ENCODE assay signal across 7 cellular contexts in genomic region chr19:11377237-11377636, GRCh38. TPM values are rescaled to one million over a fixed set of nuclear protein-coding genes. Genes with fewer than 3 reads are reported as not detected.
A peak's percentile ranks its signal among the peaks of the same experiment; 100 is the strongest.
DNase-seq lines count a peak whose midpoint lies in the region; ATAC-seq, FAIRE-seq and TF ChIP-seq lines count a peak whose summit lies in the region.

No MANE protein-coding gene starts in this region.

- peaks cover 2 to 12% (median 4%) of the 10 kb centered on the region in 5 donors for H3K27me3 Mint-ChIP-seq in naive thymus-derived CD8-positive, alpha-beta T cell

- intact Hi-C loops in GM12878 (cut with micrococcal nuclease; ENCODE audit: unreplicated experiment) = no loop called here

- H3K4me1 ChIP-seq in GM12878 (ENCODE audit: control insufficient read depth, insufficient read depth, low read length) = peaks cover 28% of the 10 kb centered on the region

- H3K4me3 Mint-ChIP-seq in naive thymus-derived CD8-positive, alpha-beta T cell = peak overlapping the region in 8 of 10 donors; percentile 35 to 68 (median 50)

- DNase-seq in ELR (ENCODE audit: low read depth) = peak; percentile 88
- DNase-seq in NCI-H446 treated with DMSO at 0.1 percent for 48 hours (lab: John Stamatoyannopoulos, UW) = peak; percentile 12
- no peak for DNase-seq in GM12878 (ENCODE audit: low read depth, low spot score)
- DNase-seq in naive thymus-derived CD8-positive, alpha-beta T cell = no peak
- no peak for DNase-seq in activated gamma-delta T cell (lab: John Stamatoyannopoulos, UW)
- DNase-seq in ecto neural progenitor cell (ENCODE audit: low spot score) = no peak
- DNase-seq in NCI-H2171 (lab: John Stamatoyannopoulos, UW) = no peak

- SMC1A ChIA-PET in GM12878 (lab: Charles Lee; ENCODE audit: uncharacterized antibody, unreplicated experiment) = interaction anchor here (0.6 to 6.1 kb wide), 13 partner anchors 9 to 211 kb away, joined by 3 to 40 read pairs (median 4); partner anchors contain the start of genes ANGPTL8, CCDC159, TMEM205 and TSPAN16

- H3K36me3 ChIP-seq in GM12878 (ENCODE audit: control insufficient read depth in 2 of 2, insufficient read depth in 2 of 2, low read length in 1 of 2) = no peaks in the 10 kb centered on the region

- no peak for TF ChIP-seq CTCF in GM12878 (IDR thresholded peaks at IDR 0.05 in 2 of 3, conservative IDR thresholded peaks at IDR 0.05 in 1 of 3; ENCODE audit: control insufficient read depth in 2 of 3, extremely low read depth in 1 of 3, insufficient read depth in 1 of 3, low read depth in 3 of 3, low read length in 3 of 3)

- H3K27ac Mint-ChIP-seq in naive thymus-derived CD8-positive, alpha-beta T cell = peak overlapping the region in 8 of 10 donors; percentile 21 to 87 (median 66)

- no peaks in the 10 kb centered on the region for H3K27me3 ChIP-seq in GM12878 (replicated peaks in 1 of 2; ENCODE audit: control insufficient read depth in 2 of 2, insufficient read depth in 2 of 2, low read length in 1 of 2)

- H2AFZ ChIP-seq in GM12878 (ENCODE audit: control insufficient read depth, low read depth, low read length) = peak overlapping the region; percentile 82

- FAIRE-seq in GM12878 (lab: Jason Lieb, UNC) = no peak

- BruUV-seq in GM12878 (replicated peaks; lab: Mats Ljungman, UMichigan) = no TSS peak

- TF ChIP-seq EP300 in GM12878 (IDR thresholded peaks at IDR 0.05; ENCODE audit: borderline replicate concordance in 1 of 2, control insufficient read depth in 1 of 2, low read depth in 2 of 2, low read length in 2 of 2) = no peak

- no peak for ATAC-seq in GM12878
- no peak for ATAC-seq in naive thymus-derived CD8-positive, alpha-beta T cell

- peaks cover 3 to 4% (median 4%) of the 10 kb centered on the region in 3 donors for H3K36me3 Mint-ChIP-seq in naive thymus-derived CD8-positive, alpha-beta T cell

- peaks cover 10% of the 10 kb centered on the region for H3K79me2 ChIP-seq in GM12878 (ENCODE audit: control insufficient read depth, insufficient read depth, low read length)

- no peaks in the 10 kb centered on the region for H4K20me1 ChIP-seq in GM12878 (ENCODE audit: control insufficient read depth, insufficient read depth)

- no peak for TF ChIP-seq RAD21 in GM12878 (IDR thresholded peaks at IDR 0.05; ENCODE audit: insufficient read depth, low read depth, low read length)

- TF ChIP-seq POLR2A in GM12878 (IDR thresholded peaks at IDR 0.05; ENCODE audit: low read depth, low read length) = no peak

- peak overlapping the region; percentile 63 for H3K27ac ChIP-seq in GM12878 (ENCODE audit: control insufficient read depth, insufficient read depth)

- H3K9ac ChIP-seq in GM12878 (ENCODE audit: control insufficient read depth, insufficient read depth, low read length) = no peak overlapping the region

- H3K9me3 ChIP-seq in GM12878 (replicated peaks; ENCODE audit: control insufficient read depth, insufficient read depth, low read length) = no peaks in the 10 kb centered on the region

- CTCF ChIA-PET in GM12878 (lab: Yijun Ruan, JAX) = interaction anchor here (0.5 to 5.6 kb wide), 26 partner anchors 13 to 956 kb away, joined by 3 to 62 read pairs (median 4); partner anchors contain the start of genes CCDC159, ODAD3, PRKCSH and RAB3D

- RAD21 ChIA-PET in GM12878 (lab: Charles Lee; ENCODE audit: unreplicated experiment) = interaction anchor here (0.7 to 5.2 kb wide), 19 partner anchors 9 to 1346 kb away, joined by 3 to 36 read pairs (median 3); partner anchors contain the start of genes CCDC159, ECSIT, ELOF1 and TMEM205

- POLR2A ChIA-PET in GM12878 (lab: Charles Lee) = interaction anchor here (0.5 to 4.8 kb wide), 9 partner anchors 9 to 181 kb away, joined by 3 to 48 read pairs (median 3); partner anchors contain the start of genes CCDC159, ELOF1, ODAD3 and RAB3D
- POLR2A ChIA-PET in naive thymus-derived CD8-positive, alpha-beta T cell (lab: Charles Lee) = interaction anchor here (1.1 to 3.6 kb wide), 3 partner anchors 10 to 43 kb away, joined by 4 to 40 read pairs (median 5); partner anchors contain the start of genes CCDC159 and TMEM205

- in situ Hi-C loops in GM12878 (cut with MboI) = no loop called here

- H3K9me3 Mint-ChIP-seq in naive thymus-derived CD8-positive, alpha-beta T cell = no peaks in the 10 kb centered on the region

- peak overlapping the region; percentile 97 for H3K4me2 ChIP-seq in GM12878 (ENCODE audit: control insufficient read depth, insufficient read depth)

- no peak overlapping the region for H3K4me3 ChIP-seq in GM12878

- H3K4me1 Mint-ChIP-seq in naive thymus-derived CD8-positive, alpha-beta T cell = peaks cover 27 to 49% (median 46%) of the 10 kb centered on the region in 4 donors

RNA-seq across cellular contexts. Expression of gene SWSAP1, which starts 2.8 kb away (rescaled TPM):
- total RNA-seq in GM12878 (2013; cell fraction: nucleolus; rRNA removed) = 4.9 and 5.2 TPM in 2 replicates
- 2.8 and 3.1 TPM in 2 replicates for total RNA-seq in GM12878 (2014; rRNA removed)
- total RNA-seq in GM12878 (2014; rRNA removed; fragmentation: Illumina TruSeq; extraction: Trizol) = 1.5 and 2.1 TPM in 2 replicates
- total RNA-seq in GM12878 (2021) = 2.6 and 3.0 TPM in 2 replicates
- polyA plus RNA-seq in GM12878 (2011; ENCODE audit: low read depth) = 0.60 TPM
- polyA plus RNA-seq in GM12878 (2011; rRNA removed) = 1.2 and 2.3 TPM in 2 replicates
- 2.6 and 3.6 TPM in 2 replicates for polyA plus RNA-seq in GM12878 (2011; cell fraction: cytosol; rRNA removed)
- polyA plus RNA-seq in GM12878 (2011; cell fraction: nucleus; rRNA removed) = 3.8 and 3.9 TPM in 2 replicates
- 1.5 and 2.2 TPM in 2 replicates for polyA plus RNA-seq in GM12878 (2012)
- polyA plus RNA-seq in GM12878 (2014; fragmentation: Illumina TruSeq; extraction: Trizol) = 0.35 and 1.6 TPM in 2 replicates
- 1 to 10 TPM in 1 of 2 experiments, under 1 TPM in 1; 0.18 to 1.0 TPM for polyA plus RNA-seq in GM12878 (2014; fragmentation: Nextera tagmentation; extraction: Ambion mirVana)
- 3.7 and 4.7 TPM in 2 replicates for polyA plus RNA-seq in GM12878 (2014; rRNA removed)
- 1 to 10 TPM; 5.3 to 6.5 TPM for polyA plus RNA-seq in GM12878 (2016; fragmentation: Nextera tagmentation; extraction: Ambion mirVana)
- 2.2 and 4.5 TPM in 2 replicates for polyA minus RNA-seq in GM12878 (2011; rRNA and poly(A)+ RNA removed)
- 1.3 and 1.5 TPM in 2 replicates for polyA minus RNA-seq in GM12878 (2011; cell fraction: cytosol; rRNA and poly(A)+ RNA removed)
- polyA minus RNA-seq in GM12878 (2011; cell fraction: nucleus; rRNA and poly(A)+ RNA removed) = 2.9 and 5.1 TPM in 2 replicates
- 1 to 10 TPM; 5.6 to 5.7 TPM for total RNA-seq in naive thymus-derived CD8-positive, alpha-beta T cell
- polyA plus RNA-seq in naive thymus-derived CD8-positive, alpha-beta T cell = 1 to 10 TPM; 4.3 to 5.8 (median 4.7) TPM

RNA-seq across cellular contexts. Expression of gene EPOR, which starts 6.9 kb away (rescaled TPM):
- 8.5 and 12.7 TPM in 2 replicates for total RNA-seq in GM12878 (2013; cell fraction: nucleolus; rRNA removed)
- total RNA-seq in GM12878 (2014; rRNA removed) = 3.0 and 3.8 TPM in 2 replicates
- total RNA-seq in GM12878 (2014; rRNA removed; fragmentation: Illumina TruSeq; extraction: Trizol) = 1.2 and 1.4 TPM in 2 replicates
- total RNA-seq in GM12878 (2021) = 2.9 and 3.3 TPM in 2 replicates
- 1.2 TPM for polyA plus RNA-seq in GM12878 (2011; ENCODE audit: low read depth)
- 1.8 and 2.8 TPM in 2 replicates for polyA plus RNA-seq in GM12878 (2011; rRNA removed)
- 4.7 and 4.8 TPM in 2 replicates for polyA plus RNA-seq in GM12878 (2011; cell fraction: cytosol; rRNA removed)
- 6.8 and 7.8 TPM in 2 replicates for polyA plus RNA-seq in GM12878 (2011; cell fraction: nucleus; rRNA removed)
- polyA plus RNA-seq in GM12878 (2012) = 2.4 and 3.6 TPM in 2 replicates
- 0.65 and 1.4 TPM in 2 replicates for polyA plus RNA-seq in GM12878 (2014; fragmentation: Illumina TruSeq; extraction: Trizol)
- polyA plus RNA-seq in GM12878 (2014; fragmentation: Nextera tagmentation; extraction: Ambion mirVana) = under 1 TPM; 0.66 to 0.74 TPM
- polyA plus RNA-seq in GM12878 (2014; rRNA removed) = 4.4 and 6.0 TPM in 2 replicates
- 10 to 100 TPM in 1 of 2 experiments, 1 to 10 TPM in 1; 6.7 to 10.1 TPM for polyA plus RNA-seq in GM12878 (2016; fragmentation: Nextera tagmentation; extraction: Ambion mirVana)
- 1.7 and 4.5 TPM in 2 replicates for polyA minus RNA-seq in GM12878 (2011; rRNA and poly(A)+ RNA removed)
- 2.3 and 2.5 TPM in 2 replicates for polyA minus RNA-seq in GM12878 (2011; cell fraction: cytosol; rRNA and poly(A)+ RNA removed)
- 6.0 and 6.7 TPM in 2 replicates for polyA minus RNA-seq in GM12878 (2011; cell fraction: nucleus; rRNA and poly(A)+ RNA removed)
- total RNA-seq in naive thymus-derived CD8-positive, alpha-beta T cell = 1 to 10 TPM; 5.1 to 6.2 TPM
- polyA plus RNA-seq in naive thymus-derived CD8-positive, alpha-beta T cell = 1 to 10 TPM; 5.1 to 6.9 (median 5.9) TPM

RNA-seq across cellular contexts. Expression of gene PLPPR2, which starts 22.0 kb away (rescaled TPM):
- total RNA-seq in GM12878 (2013; cell fraction: nucleolus; rRNA removed) = 2.3 and 4.2 TPM in 2 replicates
- total RNA-seq in GM12878 (2014; rRNA removed) = 0.76 and 0.85 TPM in 2 replicates
- total RNA-seq in GM12878 (2014; rRNA removed; fragmentation: Illumina TruSeq; extraction: Trizol) = 0.23 and 0.31 TPM in 2 replicates
- 1.7 and 2.5 TPM in 2 replicates for total RNA-seq in GM12878 (2021)
- polyA plus RNA-seq in GM12878 (2011; ENCODE audit: low read depth) = 1.2 TPM
- 0.22 and 0.27 TPM in 2 replicates for polyA plus RNA-seq in GM12878 (2011; rRNA removed)
- polyA plus RNA-seq in GM12878 (2011; cell fraction: cytosol; rRNA removed) = 0.46 and 0.69 TPM in 2 replicates
- polyA plus RNA-seq in GM12878 (2011; cell fraction: nucleus; rRNA removed) = 7.7 and 8.9 TPM in 2 replicates
- 3.9 and 5.1 TPM in 2 replicates for polyA plus RNA-seq in GM12878 (2012)
- 0.43 and 0.56 TPM in 2 replicates for polyA plus RNA-seq in GM12878 (2014; fragmentation: Illumina TruSeq; extraction: Trizol)
- polyA plus RNA-seq in GM12878 (2014; fragmentation: Nextera tagmentation; extraction: Ambion mirVana) = under 1 TPM; 0.09 to 0.21 TPM
- polyA plus RNA-seq in GM12878 (2014; rRNA removed) = 1.8 and 2.8 TPM in 2 replicates
- 1 to 10 TPM; 1.5 to 2.1 TPM for polyA plus RNA-seq in GM12878 (2016; fragmentation: Nextera tagmentation; extraction: Ambion mirVana)
- polyA minus RNA-seq in GM12878 (2011; rRNA and poly(A)+ RNA removed) = 0.51 TPM in 1 of 2 replicates, not detected in the other
- 1.1 and 2.7 TPM in 2 replicates for polyA minus RNA-seq in GM12878 (2011; cell fraction: cytosol; rRNA and poly(A)+ RNA removed)
- 0.85 and 2.9 TPM in 2 replicates for polyA minus RNA-seq in GM12878 (2011; cell fraction: nucleus; rRNA and poly(A)+ RNA removed)
- 1 to 10 TPM; 8.4 to 8.7 TPM for total RNA-seq in naive thymus-derived CD8-positive, alpha-beta T cell
- polyA plus RNA-seq in naive thymus-derived CD8-positive, alpha-beta T cell = under 1 TPM; 0.22 to 0.33 (median 0.30) TPM

RNA-seq across cellular contexts. Expression of gene CCDC159, which starts 30.9 kb away (rescaled TPM):
- 22.3 and 22.4 TPM in 2 replicates for total RNA-seq in GM12878 (2013; cell fraction: nucleolus; rRNA removed)
- 6.9 and 7.5 TPM in 2 replicates for total RNA-seq in GM12878 (2014; rRNA removed)
- total RNA-seq in GM12878 (2014; rRNA removed; fragmentation: Illumina TruSeq; extraction: Trizol) = 8.0 and 9.3 TPM in 2 replicates
- 9.1 and 10.4 TPM in 2 replicates for total RNA-seq in GM12878 (2021)
- polyA plus RNA-seq in GM12878 (2011; ENCODE audit: low read depth) = 19.2 TPM
- 6.6 and 12.9 TPM in 2 replicates for polyA plus RNA-seq in GM12878 (2011; rRNA removed)
- polyA plus RNA-seq in GM12878 (2011; cell fraction: cytosol; rRNA removed) = 12.2 and 12.3 TPM in 2 replicates
- 33.7 and 41.1 TPM in 2 replicates for polyA plus RNA-seq in GM12878 (2011; cell fraction: nucleus; rRNA removed)
- 27.5 and 36.1 TPM in 2 replicates for polyA plus RNA-seq in GM12878 (2012)
- 6.6 and 12.2 TPM in 2 replicates for polyA plus RNA-seq in GM12878 (2014; fragmentation: Illumina TruSeq; extraction: Trizol)
- polyA plus RNA-seq in GM12878 (2014; fragmentation: Nextera tagmentation; extraction: Ambion mirVana) = 1 to 10 TPM in 1 of 2 experiments, under 1 TPM in 1; 0.61 to 3.9 TPM
- 14.7 and 17.9 TPM in 2 replicates for polyA plus RNA-seq in GM12878 (2014; rRNA removed)
- 10 to 100 TPM in 1 of 2 experiments, 1 to 10 TPM in 1; 9.8 to 13.0 TPM for polyA plus RNA-seq in GM12878 (2016; fragmentation: Nextera tagmentation; extraction: Ambion mirVana)
- polyA minus RNA-seq in GM12878 (2011; rRNA and poly(A)+ RNA removed) = 4.5 and 11.5 TPM in 2 replicates
- polyA minus RNA-seq in GM12878 (2011; cell fraction: cytosol; rRNA and poly(A)+ RNA removed) = 2.8 TPM in 1 of 2 replicates, not detected in the other
- polyA minus RNA-seq in GM12878 (2011; cell fraction: nucleus; rRNA and poly(A)+ RNA removed) = 6.3 and 7.8 TPM in 2 replicates
- 10 to 100 TPM; 59.9 to 61.6 TPM for total RNA-seq in naive thymus-derived CD8-positive, alpha-beta T cell
- polyA plus RNA-seq in naive thymus-derived CD8-positive, alpha-beta T cell = 10 to 100 TPM; 13.7 to 16.8 (median 15.0) TPM

RNA-seq across cellular contexts. Expression of gene TMEM205, which starts 31.2 kb away (rescaled TPM):
- 48.5 and 52.3 TPM in 2 replicates for total RNA-seq in GM12878 (2013; cell fraction: nucleolus; rRNA removed)
- 109 and 113 TPM in 2 replicates for total RNA-seq in GM12878 (2014; rRNA removed)
- total RNA-seq in GM12878 (2014; rRNA removed; fragmentation: Illumina TruSeq; extraction: Trizol) = 46.8 and 54.5 TPM in 2 replicates
- total RNA-seq in GM12878 (2021) = 67.5 and 75.2 TPM in 2 replicates
- 68.0 TPM for polyA plus RNA-seq in GM12878 (2011; ENCODE audit: low read depth)
- polyA plus RNA-seq in GM12878 (2011; rRNA removed) = 48.2 and 86.1 TPM in 2 replicates
- polyA plus RNA-seq in GM12878 (2011; cell fraction: cytosol; rRNA removed) = 255 and 312 TPM in 2 replicates
- 112 and 121 TPM in 2 replicates for polyA plus RNA-seq in GM12878 (2011; cell fraction: nucleus; rRNA removed)
- polyA plus RNA-seq in GM12878 (2012) = 61.9 and 69.9 TPM in 2 replicates
- polyA plus RNA-seq in GM12878 (2014; fragmentation: Illumina TruSeq; extraction: Trizol) = 36.3 and 90.5 TPM in 2 replicates
- polyA plus RNA-seq in GM12878 (2014; fragmentation: Nextera tagmentation; extraction: Ambion mirVana) = 10 to 100 TPM; 27.8 to 39.4 TPM
- 118 and 120 TPM in 2 replicates for polyA plus RNA-seq in GM12878 (2014; rRNA removed)
- 100 to 1,000 TPM; 133 to 144 TPM for polyA plus RNA-seq in GM12878 (2016; fragmentation: Nextera tagmentation; extraction: Ambion mirVana)
- 66.4 and 93.5 TPM in 2 replicates for polyA minus RNA-seq in GM12878 (2011; rRNA and poly(A)+ RNA removed)
- polyA minus RNA-seq in GM12878 (2011; cell fraction: cytosol; rRNA and poly(A)+ RNA removed) = 20.4 and 29.1 TPM in 2 replicates
- 10.4 and 15.1 TPM in 2 replicates for polyA minus RNA-seq in GM12878 (2011; cell fraction: nucleus; rRNA and poly(A)+ RNA removed)
- 10 to 100 TPM; 22.9 to 25.8 TPM for total RNA-seq in naive thymus-derived CD8-positive, alpha-beta T cell
- 10 to 100 TPM; 56.6 to 76.1 (median 66.8) TPM for polyA plus RNA-seq in naive thymus-derived CD8-positive, alpha-beta T cell

Comparison
In these comparisons a context has a peak if more than half of its experiments do, and no peak if none do; other contexts are left out.
1. DNase-seq: peak in ELR (single experiment) and NCI-H446 treated with DMSO at 0.1 percent for 48 hours (single experiment); none in GM12878 (single experiment), naive thymus-derived CD8-positive, alpha-beta T cell (0 of 10), activated gamma-delta T cell (single experiment), ecto neural progenitor cell (single experiment) and NCI-H2171 (single experiment).